Comparison of ENCODE assay signal across 11 cellular contexts in the genomic region with DNA sequence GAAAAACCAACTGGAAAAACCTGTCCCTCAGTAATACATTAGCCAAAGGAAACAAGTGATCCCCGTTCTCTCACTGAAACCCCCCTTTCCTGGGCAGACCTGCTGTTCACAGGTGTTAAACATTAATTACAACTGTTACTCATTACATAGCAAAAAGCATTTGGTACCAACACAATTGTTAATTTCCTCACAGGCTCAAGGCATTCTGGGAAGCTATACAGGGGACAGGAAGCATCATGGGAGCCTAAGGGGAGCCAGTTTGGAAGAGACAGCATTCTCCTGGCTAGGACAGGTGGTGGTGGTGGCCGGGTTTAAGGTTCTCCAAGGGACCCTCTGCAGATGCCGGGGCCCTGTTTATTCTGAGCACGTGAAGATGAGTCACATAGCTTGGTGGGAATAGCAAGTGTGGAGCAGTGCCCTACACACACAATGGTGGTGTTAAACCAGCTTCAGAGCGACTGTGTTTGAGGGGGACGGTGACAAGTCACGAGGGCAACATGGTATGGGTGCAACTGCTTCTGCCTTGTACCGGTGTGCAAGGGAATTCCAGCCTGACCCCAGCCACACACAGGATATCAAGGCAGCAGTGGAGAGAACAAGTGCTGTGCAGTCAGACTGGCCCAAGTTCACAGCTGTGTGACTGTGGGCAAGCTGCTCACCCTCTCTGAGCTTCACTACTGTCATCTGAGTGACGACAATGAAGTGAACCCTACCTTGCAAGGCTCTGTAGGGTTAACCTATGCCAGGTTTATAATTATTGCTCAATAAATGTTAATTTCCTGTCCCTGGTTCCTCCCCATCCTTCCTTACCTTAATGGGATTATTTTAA.
A peak's percentile ranks its signal among the peaks of the same experiment; 100 is the strongest.
DNase-seq lines count a peak whose midpoint lies in the region; ATAC-seq, FAIRE-seq and TF ChIP-seq lines count a peak whose summit lies in the region.
"Had no signal": no experiment of that assay in that cellular context is flagged by ENCODE, and none has a peak within 500 bp of the region (broad histone marks: within the 10 kb centered on the region; RNA-seq: fewer than 3 reads in every experiment).

No MANE protein-coding gene starts in this region.

- BruUV-seq in IMR-90 (replicated peaks; lab: Mats Ljungman, UMichigan), result no TSS peak

- H2AK9ac ChIP-seq in IMR-90 (replicated peaks; ENCODE audit: low read depth, low read length, poor library complexity), result peak overlapping the region; percentile 76

- H4K91ac ChIP-seq in IMR-90 (ENCODE audit: insufficient read depth, low read depth, low read length), result peak overlapping the region; percentile 74; the same call in 1 of the 2 replicates
- no peak overlapping the region for H4K91ac ChIP-seq in H9 (ENCODE audit: insufficient read length, low read depth, low read length)

- H3K9me3 Mint-ChIP-seq in H9, result no peaks in the 10 kb centered on the region
- H3K9me3 Mint-ChIP-seq: activated B cell treated with CpG ODN at 0.5 μM for 24 hours; activated naive CD8-positive, alpha-beta T cell treated with anti-CD3 and anti-CD28 coated beads, Interleukin-2, amount 10 ng/mL, durations not matched to agents 7 days and 5 days; nephron progenitor cell had no signal

- H3K56ac ChIP-seq in IMR-90 (ENCODE audit: extremely low read depth, insufficient read depth, low read length) (no peak overlapping the region), H9 (ENCODE audit: insufficient read length, low read depth, low read length) (no peak overlapping the region)

- intact Hi-C loops in IMR-90 (cut with micrococcal nuclease), result loop anchor here (5.0 kb wide), 1 partner anchor 41 kb away; no protein-coding TSS in a partner anchor
- intact Hi-C loops in pancreas (cut with DNase I), result loop anchor here in 1 of 3 donors (10.0 kb wide), 1 partner anchor 48 kb away; no protein-coding TSS in a partner anchor

- H3K18ac ChIP-seq in IMR-90 (ENCODE audit: low read depth, low read length), result peak overlapping the region; percentile 49
- no peak overlapping the region for H3K18ac ChIP-seq in H9 (ENCODE audit: insufficient read length, low read depth, low read length)

- peaks cover 63% of the 10 kb centered on the region for H3K9me1 ChIP-seq in IMR-90 (ENCODE audit: insufficient read depth, low read length)

- no peaks in the 10 kb centered on the region for H3K23me2 ChIP-seq in H9 (ENCODE audit: insufficient read length, low read depth, low read length, poor library complexity, severe bottlenecking)

- H2AFZ ChIP-seq in IMR-90 (replicated peaks; ENCODE audit: low read length, poor library complexity) (no peak overlapping the region), H9 (ENCODE audit: low read length) (no peak overlapping the region)

- H3K36me3 ChIP-seq in IMR-90 (ENCODE audit: control insufficient read depth, insufficient read depth, low read length) (peaks cover 35% of the 10 kb centered on the region), pancreas (no peaks in the 10 kb centered on the region)

- H3K27ac Mint-ChIP-seq in H9, result peak overlapping the region in 1 of 3 experiments; percentile 32; a peak in 2 of 7 replicates
- H3K27ac Mint-ChIP-seq: activated B cell treated with CpG ODN at 0.5 μM for 24 hours; activated naive CD8-positive, alpha-beta T cell treated with anti-CD3 and anti-CD28 coated beads, Interleukin-2, amount 10 ng/mL, durations not matched to agents 7 days and 5 days; nephron progenitor cell had no signal

- peak overlapping the region; percentile 55 for H3K4ac ChIP-seq in IMR-90 (ENCODE audit: low read depth, low read length)
- no peak overlapping the region for H3K4ac ChIP-seq in H9 (ENCODE audit: low read depth, low read length)

- peak overlapping the region; percentile 75; the same call in 1 of the 2 replicates for H2BK20ac ChIP-seq in IMR-90 (ENCODE audit: low read depth, low read length)
- H2BK20ac ChIP-seq in H9 (ENCODE audit: low read depth, low read length, poor library complexity, severe bottlenecking), result no peak overlapping the region

- H2AK5ac ChIP-seq in IMR-90 (ENCODE audit: low read depth, low read length) (peak overlapping the region; percentile 91), H9 (ENCODE audit: insufficient read length, low read length) (no peak overlapping the region)

- H3T11ph ChIP-seq in H9 (ENCODE audit: low read length), result no peak overlapping the region

- H3K9me3 ChIP-seq in IMR-90 (ENCODE audit: control insufficient read depth, insufficient read depth, low read length) (no peaks in the 10 kb centered on the region), pancreas (no peaks in the 10 kb centered on the region), H9 (ENCODE audit: control insufficient read depth, low read depth, low read length) (no peaks in the 10 kb centered on the region)

- H4K20me1 ChIP-seq in IMR-90 (ENCODE audit: insufficient read depth, low read length) (peaks cover 25% of the 10 kb centered on the region), H9 (ENCODE audit: control insufficient read depth, insufficient read depth, insufficient read length) (no peaks in the 10 kb centered on the region)

- H3K4me1 Mint-ChIP-seq in H9, result peaks cover 11 to 15% of the 10 kb centered on the region in 2 experiments
- H3K4me1 Mint-ChIP-seq: activated B cell treated with CpG ODN at 0.5 μM for 24 hours, nephron progenitor cell had no signal

- no peak overlapping the region for H3K4me3 ChIP-seq in IMR-90 (ENCODE audit: insufficient read depth, low read depth, low read length)
- no peak overlapping the region for H3K4me3 ChIP-seq in pancreas

- CTCF ChIA-PET in IMR-90 (lab: Yijun Ruan, JAX), result interaction anchor here (1.4 to 1.5 kb wide), 2 partner anchors 17 to 53 kb away, joined by 3 to 4 read pairs; no protein-coding TSS in a partner anchor

- ATAC-seq in IMR-90 (ENCODE audit: low read depth) (no peak), pancreas (peak; percentile 69 to 81 (median 73))

- H2BK12ac ChIP-seq in H9 (ENCODE audit: insufficient read length, low read depth, low read length), result no peak overlapping the region

- TF ChIP-seq POLR2A in IMR-90 (IDR thresholded peaks at IDR 0.05; ENCODE audit: low read depth, low read length), result no peak

- H4K5ac ChIP-seq in IMR-90 (ENCODE audit: low read depth, low read length), result peak overlapping the region; percentile 43
- H4K5ac ChIP-seq in H9 (ENCODE audit: insufficient read length, low read depth, low read length), result no peak overlapping the region

- no peak overlapping the region for H3K9ac ChIP-seq in IMR-90 (ENCODE audit: low read depth, low read length)
- no peak overlapping the region for H3K9ac ChIP-seq in H9 (ENCODE audit: extremely low read depth, insufficient read length, low read length)

- H2BK15ac ChIP-seq in IMR-90 (ENCODE audit: low read depth, low read length) (peak overlapping the region; percentile 49; the same call in 2 of the 3 replicates), H9 (ENCODE audit: low read depth, low read length) (no peak overlapping the region)

- POLR2A ChIA-PET in IMR-90 (lab: Charles Lee; ENCODE audit: unreplicated experiment), result no interaction called here

- no peak for TF ChIP-seq RAD21 in IMR-90 (IDR thresholded peaks at IDR 0.05; ENCODE audit: low read length)

- in situ Hi-C loops in IMR-90 (cut with MboI; ENCODE audit: low sequenced_read_pairs), result no loop called here

- DNase-seq in EH (ENCODE audit: low read depth) (peak; percentile 28), IMR-90 (peak; percentile 55), epithelial cell of prostate (ENCODE audit: low read depth, low spot score) (no peak), pancreas (peak in 5 of 6 donors; percentile 21 to 84 (median 75)), H9 (no peak), amniotic stem cell (lab: John Stamatoyannopoulos, UW) (no peak), GM20000 (ENCODE audit: low spot score) (no peak), OCI-M1 (lab: John Stamatoyannopoulos, UW) (no peak)
- DNase-seq: activated B cell treated with CpG ODN at 0.5 μM for 24 hours; activated naive CD8-positive, alpha-beta T cell treated with anti-CD3 and anti-CD28 coated beads, Interleukin-2, amount 10 ng/mL, durations not matched to agents 7 days and 5 days; nephron progenitor cell had no signal

- H3K79me2 ChIP-seq in H9 (ENCODE audit: insufficient read depth, low read length), result no peaks in the 10 kb centered on the region

- dilution Hi-C loops in IMR-90 (cut with HindIII; ENCODE audit: low sequenced_read_pairs, unreplicated experiment), result no loop called here

- no peak for TF ChIP-seq CTCF in IMR-90 (conservative IDR thresholded peaks at IDR 0.05; ENCODE audit: low read depth, low read length)
- no peak for TF ChIP-seq CTCF in pancreas (IDR thresholded peaks at IDR 0.05)
- no peak for TF ChIP-seq CTCF in H9 (conservative IDR thresholded peaks at IDR 0.05)
- TF ChIP-seq CTCF in GM20000 (IDR thresholded peaks at IDR 0.05; ENCODE audit: extremely low read depth, missing control alignments), result no peak

- H3K27ac ChIP-seq in IMR-90 (ENCODE audit: insufficient read depth, low read length) (peak overlapping the region; percentile 33; the same call in 1 of the 2 replicates), epithelial cell of prostate (peak overlapping the region; percentile 84), pancreas (peak overlapping the region; percentile 86 to 90 (median 88)), H9 (ENCODE audit: insufficient read length, low read depth, low read length) (no peak overlapping the region)

- WGBS in IMR-90 (ENCODE audit: extremely low coverage in 2 of 2, insufficient read length in 1 of 2), 2 experiments, result 63% methylated on average over 4 of the region's 9 CpGs; no CpG with 5 or more reads in 1 of the 2 experiments
- WGBS in pancreas, 2 donors, result 20 to 26% methylated on average over 9 of the region's 9 CpGs
- WGBS in H9 (ENCODE audit: extremely low coverage, insufficient read length, low lambda C conversion rate), result no CpG with 5 or more reads among the region's 9 CpGs

- H3K4me1 ChIP-seq in IMR-90 (ENCODE audit: control insufficient read depth, insufficient read depth, low read length) (peaks cover 51% of the 10 kb centered on the region), pancreas (peaks cover 72 to 76% (median 72%) of the 10 kb centered on the region in 3 donors), H9 (ENCODE audit: insufficient read depth, low read length) (no peaks in the 10 kb centered on the region)

- H2BK120ac ChIP-seq in IMR-90 (ENCODE audit: low read depth, low read length) (peak overlapping the region; percentile 57; the same call in 1 of the 2 replicates), H9 (ENCODE audit: low read depth, low read length, poor library complexity, severe bottlenecking) (no peak overlapping the region)

- FAIRE-seq in pancreas (lab: Jason Lieb, UNC), result no peak

- H3K27me3 ChIP-seq in IMR-90 (ENCODE audit: control insufficient read depth, insufficient read depth, low read length), result no peaks in the 10 kb centered on the region
- H3K27me3 ChIP-seq in pancreas, result no peaks in the 10 kb centered on the region
- no peaks in the 10 kb centered on the region for H3K27me3 ChIP-seq in H9 (ENCODE audit: insufficient read depth, low read length)

- no peak overlapping the region for H3K4me3 Mint-ChIP-seq in H9
- H3K4me3 Mint-ChIP-seq: activated B cell treated with CpG ODN at 0.5 μM for 24 hours; activated naive CD8-positive, alpha-beta T cell treated with anti-CD3 and anti-CD28 coated beads, Interleukin-2, amount 10 ng/mL, durations not matched to agents 7 days and 5 days; nephron progenitor cell had no signal

- H2BK5ac ChIP-seq in IMR-90 (ENCODE audit: low read depth, low read length, poor library complexity, severe bottlenecking) (peak overlapping the region; percentile 48), H9 (ENCODE audit: insufficient read length, low read length) (no peak overlapping the region)

- no peak overlapping the region for H3K4me2 ChIP-seq in IMR-90 (ENCODE audit: low read depth, low read length)
- H3K4me2 ChIP-seq in H9 (ENCODE audit: insufficient read depth, insufficient read length, low read length), result no peak overlapping the region

- no peaks in the 10 kb centered on the region; the same call in 1 of the 2 replicates for H3K27me3 Mint-ChIP-seq in H9 (ENCODE audit: low read depth)
- H3K27me3 Mint-ChIP-seq: activated B cell treated with CpG ODN at 0.5 μM for 24 hours had no signal

- H3K36me3 Mint-ChIP-seq in H9 (ENCODE audit: insufficient read depth in 1 of 3, low read depth in 3 of 3), result peaks cover 0 to 5% (median 0%) of the 10 kb centered on the region in 3 experiments; a peak in 2 of 7 replicates
- H3K36me3 Mint-ChIP-seq: activated naive CD8-positive, alpha-beta T cell treated with anti-CD3 and anti-CD28 coated beads, Interleukin-2, amount 10 ng/mL, durations not matched to agents 7 days and 5 days had no signal

- peak overlapping the region; percentile 42; the same call in 1 of the 2 replicates for H3K14ac ChIP-seq in IMR-90 (replicated peaks; ENCODE audit: low read depth, low read length)
- no peak overlapping the region for H3K14ac ChIP-seq in H9 (ENCODE audit: insufficient read depth, low read length)

- H3K79me1 ChIP-seq in IMR-90 (ENCODE audit: low read depth in 1 of 2, low read length in 2 of 2) (peaks cover 65 to 98% of the 10 kb centered on the region in 2 experiments), H9 (ENCODE audit: insufficient read depth, low read depth, low read length, poor library complexity, severe bottlenecking) (no peaks in the 10 kb centered on the region)

- H3K23ac ChIP-seq in IMR-90 (ENCODE audit: low read depth, low read length), result peak overlapping the region; percentile 18; the same call in 1 of the 2 replicates
- H3K23ac ChIP-seq in H9 (ENCODE audit: insufficient read length, low read depth, low read length), result no peak overlapping the region

- H4K8ac ChIP-seq in IMR-90 (ENCODE audit: low read depth in 2 of 2, low read length in 2 of 2) (peak overlapping the region; percentile 41 to 77), H9 (replicated peaks; ENCODE audit: insufficient read length, low read depth, low read length) (no peak overlapping the region)

Comparison
In these comparisons a context has a peak if more than half of its experiments do, and no peak if none do; other contexts are left out.
1. DNase-seq: peak in EH (single experiment), IMR-90 (single experiment) and pancreas (5 of 6); none in epithelial cell of prostate (single experiment), H9 (single experiment), amniotic stem cell (single experiment), GM20000 (single experiment) and OCI-M1 (single experiment).